ENCODE assay signal across 8 cellular contexts in the genomic region with DNA sequence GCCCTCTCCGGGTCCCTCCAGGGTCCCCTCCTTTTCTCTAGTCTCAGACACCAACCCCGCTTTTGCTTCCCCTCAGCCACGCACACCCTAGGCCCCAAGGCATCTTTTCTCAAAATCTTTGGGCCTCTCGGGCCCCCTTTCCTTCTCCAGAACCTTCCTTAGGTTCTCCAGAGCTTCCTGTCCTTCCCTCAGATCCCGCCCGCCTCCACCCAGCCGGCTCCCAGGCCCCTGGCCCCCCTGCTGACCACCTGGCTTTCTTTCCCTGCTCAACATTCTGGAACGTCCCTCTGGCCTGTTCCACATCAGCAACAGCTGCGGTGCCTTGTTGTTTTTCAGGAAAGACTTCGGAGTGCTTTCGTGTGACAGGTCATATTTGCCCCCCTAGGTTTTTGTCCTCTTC. TPM values are rescaled to one million over a fixed set of nuclear protein-coding genes. Genes with fewer than 3 reads are reported as not detected.
DNase-seq lines count a peak whose midpoint lies in the region; ATAC-seq and TF ChIP-seq lines count a peak whose summit lies in the region.

No MANE protein-coding gene starts in this region.

- H3K9me3 Mint-ChIP-seq in activated naive CD4-positive, alpha-beta T cell treated with anti-CD3 and anti-CD28 coated beads for 36 hours, result no peaks in the 10 kb centered on the region
- H3K9me3 Mint-ChIP-seq in memory B cell, result no peaks in the 10 kb centered on the region

- WGBS in urinary bladder, result 20% methylated on average over 11 of the region's 11 CpGs

- no peaks in the 10 kb centered on the region for H3K27me3 ChIP-seq in breast epithelium

- H3K4me3 ChIP-seq in breast epithelium, result peak overlapping the region; percentile 75 to 91 (median 81)
- peak overlapping the region; percentile 94 for H3K4me3 ChIP-seq in urinary bladder (ENCODE audit: low read depth, low read length)

- intact Hi-C loops in activated naive CD4-positive, alpha-beta T cell treated with anti-CD3 and anti-CD28 coated beads for 36 hours (cut with micrococcal nuclease), result no loop called here
- intact Hi-C loops in breast epithelium (cut with DNase I; ENCODE audit: low total_unique reads), result no loop called here

- no peak for ATAC-seq in memory B cell (ENCODE audit: low read depth)

- no peak for TF ChIP-seq CTCF in breast epithelium (IDR thresholded peaks at IDR 0.05)

- no peak for TF ChIP-seq POLR2A in breast epithelium (IDR thresholded peaks at IDR 0.05)

- H3K9me3 ChIP-seq in breast epithelium, result no peaks in the 10 kb centered on the region

- H3K27ac ChIP-seq in breast epithelium, result peak overlapping the region; percentile 67 to 86
- no peak overlapping the region for H3K27ac ChIP-seq in urinary bladder (ENCODE audit: low read depth)

- peaks cover 23% of the 10 kb centered on the region for H3K36me3 Mint-ChIP-seq in activated naive CD4-positive, alpha-beta T cell treated with anti-CD3 and anti-CD28 coated beads for 36 hours (ENCODE audit: low read depth)
- peaks cover 10% of the 10 kb centered on the region for H3K36me3 Mint-ChIP-seq in memory B cell

- H3K4me1 ChIP-seq in breast epithelium (peaks cover 4 to 8% of the 10 kb centered on the region in 2 donors), urinary bladder (ENCODE audit: insufficient read depth) (no peaks in the 10 kb centered on the region)

- CTCF ChIA-PET in activated naive CD4-positive, alpha-beta T cell treated with anti-CD3 and anti-CD28 coated beads for 36 hours (lab: Charles Lee), result interaction anchor here (1.6 kb wide), 2 partner anchors 17 to 225 kb away, joined by 4 to 10 read pairs; no protein-coding TSS in a partner anchor

- peaks cover 2% of the 10 kb centered on the region for H3K36me3 ChIP-seq in breast epithelium
- no peaks in the 10 kb centered on the region for H3K36me3 ChIP-seq in urinary bladder (ENCODE audit: insufficient read depth)

- H3K4me3 Mint-ChIP-seq in activated naive CD4-positive, alpha-beta T cell treated with anti-CD3 and anti-CD28 coated beads for 36 hours, result peak overlapping the region; percentile 87
- H3K4me3 Mint-ChIP-seq in memory B cell, result peak overlapping the region; percentile 93

- no peaks in the 10 kb centered on the region for H3K27me3 Mint-ChIP-seq in activated naive CD4-positive, alpha-beta T cell treated with anti-CD3 and anti-CD28 coated beads for 36 hours (ENCODE audit: low read depth)
- no peaks in the 10 kb centered on the region for H3K27me3 Mint-ChIP-seq in memory B cell

- peak overlapping the region; percentile 85 for H3K27ac Mint-ChIP-seq in activated naive CD4-positive, alpha-beta T cell treated with anti-CD3 and anti-CD28 coated beads for 36 hours
- H3K27ac Mint-ChIP-seq in memory B cell, result peak overlapping the region; percentile 90

- no peak for DNase-seq in activated naive CD4-positive, alpha-beta T cell treated with anti-CD3 and anti-CD28 coated beads for 36 hours
- DNase-seq in activated naive CD4-positive, alpha-beta T cell (lab: John Stamatoyannopoulos, UW), result no peak
- DNase-seq in breast epithelium (ENCODE audit: low spot score in 2 of 2), result no peak
- DNase-seq in memory B cell (ENCODE audit: low spot score in 2 of 2), result no peak
- DNase-seq in SK-N-DZ (ENCODE audit: low spot score), result no peak
- DNase-seq in NCI-H2196 (lab: John Stamatoyannopoulos, UW; ENCODE audit: unreplicated experiment), result no peak
- DNase-seq in DMS53 treated with DMSO at 0.1 percent for 48 hours (lab: John Stamatoyannopoulos, UW; ENCODE audit: unreplicated experiment), result no peak

- H3K4me1 Mint-ChIP-seq in activated naive CD4-positive, alpha-beta T cell treated with anti-CD3 and anti-CD28 coated beads for 36 hours (ENCODE audit: low read depth), result peaks cover 61% of the 10 kb centered on the region
- H3K4me1 Mint-ChIP-seq in memory B cell, result peaks cover 39% of the 10 kb centered on the region

RNA-seq across cellular contexts. Expression of gene ZDHHC18, which starts 1.2 kb away (rescaled TPM):
- total RNA-seq in activated naive CD4-positive, alpha-beta T cell treated with anti-CD3 and anti-CD28 coated beads for 36 hours, result 10 to 100 TPM; 37.3 to 39.0 TPM
- 10 to 100 TPM; 12.3 to 35.4 (median 16.4) TPM for total RNA-seq in breast epithelium
- 9.2 TPM for total RNA-seq in urinary bladder
- polyA plus RNA-seq in urinary bladder, result 18.8 TPM
- 22.8 and 25.8 TPM in 2 replicates for polyA plus RNA-seq in SK-N-DZ (2014; cell fraction: cytosol; rRNA removed)
- 18.4 and 19.8 TPM in 2 replicates for polyA plus RNA-seq in SK-N-DZ (2014; cell fraction: nucleus; rRNA removed)

RNA-seq across cellular contexts. Expression of gene SFN, which starts 35.3 kb away (rescaled TPM):
- under 1 TPM; 0.26 to 0.52 TPM for total RNA-seq in activated naive CD4-positive, alpha-beta T cell treated with anti-CD3 and anti-CD28 coated beads for 36 hours
- 10 to 100 TPM in 2 of 3 donors, not detected in 1; 12.1 to 18.4 TPM for total RNA-seq in breast epithelium
- total RNA-seq in urinary bladder, result 8.6 TPM
- polyA plus RNA-seq in urinary bladder, result 23.5 TPM
- polyA plus RNA-seq in SK-N-DZ (2014; cell fraction: cytosol; rRNA removed), result 0.81 TPM in 1 of 2 replicates, not detected in the other
- 0.12 TPM in 1 of 2 replicates, not detected in the other for polyA plus RNA-seq in SK-N-DZ (2014; cell fraction: nucleus; rRNA removed)

RNA-seq across cellular contexts. Expression of gene PIGV, which starts 39.9 kb away (rescaled TPM):
- total RNA-seq in activated naive CD4-positive, alpha-beta T cell treated with anti-CD3 and anti-CD28 coated beads for 36 hours, result 10 to 100 TPM; 10.6 to 11.2 TPM
- total RNA-seq in breast epithelium, result 10 to 100 TPM; 18.7 to 36.8 (median 29.7) TPM
- total RNA-seq in urinary bladder, result 13.4 TPM
- 17.4 TPM for polyA plus RNA-seq in urinary bladder
- 10.4 and 13.6 TPM in 2 replicates for polyA plus RNA-seq in SK-N-DZ (2014; cell fraction: cytosol; rRNA removed)
- polyA plus RNA-seq in SK-N-DZ (2014; cell fraction: nucleus; rRNA removed), result 5.5 and 6.5 TPM in 2 replicates
